ENCODE assay signal across 20 cellular contexts in the genomic region with DNA sequence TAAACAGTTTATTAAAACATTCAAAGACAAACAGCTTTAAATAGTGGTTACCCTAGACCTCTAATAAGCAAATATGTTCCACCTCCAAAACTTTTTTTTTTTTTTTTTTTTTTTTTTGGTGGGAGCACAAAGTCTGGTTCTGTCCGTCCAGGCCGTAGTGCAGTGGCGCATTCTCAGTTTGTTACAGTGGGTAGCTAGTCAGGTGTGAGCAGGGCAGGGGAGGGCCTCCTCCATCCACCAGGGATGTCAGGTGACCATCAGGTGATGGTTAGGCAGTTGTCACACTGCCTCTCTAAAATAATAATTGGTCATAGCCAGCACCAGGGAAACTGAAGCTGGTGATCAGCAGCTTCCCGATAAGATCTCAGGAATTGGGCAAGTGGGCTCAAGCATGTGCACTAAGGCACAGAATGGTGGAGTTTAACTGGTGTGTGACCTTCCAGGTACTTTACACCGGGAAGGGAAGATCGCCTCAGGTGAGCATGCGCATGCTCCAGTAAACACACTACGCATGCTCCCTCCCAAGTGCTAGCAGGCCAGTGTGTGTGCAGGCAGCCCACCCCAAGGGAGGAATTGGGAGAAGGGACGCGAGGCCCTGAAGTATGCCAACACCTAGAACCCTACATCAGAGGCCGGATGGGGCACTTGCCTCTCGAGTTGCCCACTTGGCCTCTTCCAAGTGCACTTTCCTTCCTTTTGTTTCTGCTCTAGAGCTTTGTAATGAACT. TPM values are rescaled to one million over a fixed set of nuclear protein-coding genes. Genes with fewer than 3 reads are reported as not detected.
DNase-seq lines count a peak whose midpoint lies in the region; ATAC-seq, FAIRE-seq and TF ChIP-seq lines count a peak whose summit lies in the region.
"Had no signal": no experiment of that assay in that cellular context is flagged by ENCODE, and none has a peak within 500 bp of the region (broad histone marks: within the 10 kb centered on the region; RNA-seq: fewer than 3 reads in every experiment).

No MANE protein-coding gene starts in this region.

- TF ChIP-seq CTCF in HepG2 (CRISPR knock-in tag; IDR thresholded peaks at IDR 0.05) (no peak), right lobe of liver (IDR thresholded peaks at IDR 0.05) (no peak), thyroid gland (IDR thresholded peaks at IDR 0.05) (no peak)

- no peak overlapping the region for H3K4me3 ChIP-seq in HepG2 (replicated peaks in 1 of 3; ENCODE audit: insufficient read depth in 1 of 3, low read depth in 2 of 3, low read length in 3 of 3)
- no peak overlapping the region for H3K4me3 ChIP-seq in right lobe of liver
- H3K4me3 ChIP-seq in thyroid gland (replicated peaks in 1 of 3): no peak overlapping the region

- H3K36me3 Mint-ChIP-seq in activated T-helper 17 cell treated with anti-CD3 and anti-CD28 coated beads, Interleukin-2, amount 50 U/mL, for 72 hours (ENCODE audit: low read depth): peaks cover 36% of the 10 kb centered on the region
- H3K36me3 Mint-ChIP-seq in activated CD8-positive, alpha-beta T cell treated with anti-CD3 and anti-CD28 coated beads, Interleukin-2, amount 10 ng/mL, durations not matched to agents 7 days and 5 days (ENCODE audit: low read depth): peaks cover 28% of the 10 kb centered on the region

- TF ChIP-seq EP300 in HepG2 (IDR thresholded peaks at IDR 0.05; ENCODE audit: low read depth in 2 of 2, low read length in 2 of 2): no peak
- no peak for TF ChIP-seq EP300 in HepG2 (CRISPR knock-in tag; IDR thresholded peaks at IDR 0.05; ENCODE audit: borderline replicate concordance)

- intact Hi-C loops in HepG2 (cut with micrococcal nuclease; ENCODE audit: unreplicated experiment) (no loop called here), right lobe of liver (cut with DNase I) (no loop called here), sciatic nerve (cut with DNase I) (no loop called here), thyroid gland (cut with DNase I) (no loop called here)

- no peaks in the 10 kb centered on the region for H4K20me1 ChIP-seq in HepG2 (ENCODE audit: insufficient read depth, low read length)

- H3K9me3 ChIP-seq in HepG2 (ENCODE audit: low read length) (no peaks in the 10 kb centered on the region), right lobe of liver (no peaks in the 10 kb centered on the region), thyroid gland (no peaks in the 10 kb centered on the region)

- no peak for TF ChIP-seq RAD21 in HepG2 (CRISPR knock-in tag; IDR thresholded peaks at IDR 0.05)

- no peaks in the 10 kb centered on the region for H3K79me2 ChIP-seq in HepG2 (ENCODE audit: insufficient read depth, low read length)

- H3K36me3 ChIP-seq in HepG2 (replicated peaks in 1 of 2; ENCODE audit: control insufficient read depth in 1 of 2, insufficient read depth in 2 of 2, low read length in 2 of 2) (peaks cover 9 to 26% of the 10 kb centered on the region in 2 experiments; a peak in 4 of 5 replicates), right lobe of liver (peaks cover 0 to 15% (median 6%) of the 10 kb centered on the region in 4 donors), thyroid gland (peaks cover 7 to 13% of the 10 kb centered on the region in 2 donors)

- peaks cover 10% of the 10 kb centered on the region for H3K4me1 Mint-ChIP-seq in activated T-helper 17 cell treated with anti-CD3 and anti-CD28 coated beads, Interleukin-2, amount 50 U/mL, for 72 hours
- peaks cover 3% of the 10 kb centered on the region for H3K4me1 Mint-ChIP-seq in activated CD8-positive, alpha-beta T cell treated with anti-CD3 and anti-CD28 coated beads, Interleukin-2, amount 10 ng/mL, durations not matched to agents 7 days and 5 days (ENCODE audit: low read depth)

- no peak for ATAC-seq in HepG2
- no peak for ATAC-seq in right lobe of liver
- ATAC-seq in activated T-helper 17 cell treated with anti-CD3 and anti-CD28 coated beads, Interleukin-2, amount 50 U/mL, for 72 hours (replicated peaks): no peak
- ATAC-seq in sciatic nerve: no peak
- ATAC-seq in HG02852 (IDR thresholded peaks at IDR 0.05; ENCODE audit: unreplicated experiment): no peak
- no peak for ATAC-seq in activated CD8-positive, alpha-beta T cell treated with anti-CD3 and anti-CD28 coated beads, Interleukin-2, amount 10 ng/mL, durations not matched to agents 7 days and 5 days

- POLR2A ChIA-PET in HepG2 (lab: Yijun Ruan, JAX): interaction anchor here (0.6 to 1.4 kb wide), 2 partner anchors 27 to 64 kb away, joined by 3 to 5 read pairs; partner anchors contain the start of genes SH3BP2 and TNIP2
- POLR2A ChIA-PET in activated CD8-positive, alpha-beta T cell treated with anti-CD3 and anti-CD28 coated beads, Interleukin-2, amount 10 ng/mL, durations not matched to agents 7 days and 5 days (lab: Charles Lee): no interaction called here

- no peaks in the 10 kb centered on the region for H3K27me3 Mint-ChIP-seq in activated T-helper 17 cell treated with anti-CD3 and anti-CD28 coated beads, Interleukin-2, amount 50 U/mL, for 72 hours
- H3K27me3 Mint-ChIP-seq in activated CD8-positive, alpha-beta T cell treated with anti-CD3 and anti-CD28 coated beads, Interleukin-2, amount 10 ng/mL, durations not matched to agents 7 days and 5 days (ENCODE audit: low read depth): no peaks in the 10 kb centered on the region

- WGBS in HepG2 (ENCODE audit: low lambda C conversion rate): over 99% methylated on average over 10 of the region's 12 CpGs
- WGBS in right lobe of liver (ENCODE audit: insufficient coverage, low coverage, low lambda C conversion rate, missing lambda C conversion rate): 90% methylated on average over 6 of the region's 12 CpGs
- WGBS in thyroid gland, 2 donors: 62 to 93% methylated on average over 11 to 12 of the region's 12 CpGs

- H3K27ac Mint-ChIP-seq in activated T-helper 17 cell treated with anti-CD3 and anti-CD28 coated beads, Interleukin-2, amount 50 U/mL, for 72 hours: peak overlapping the region; percentile 66
- no peak overlapping the region for H3K27ac Mint-ChIP-seq in activated CD8-positive, alpha-beta T cell treated with anti-CD3 and anti-CD28 coated beads, Interleukin-2, amount 10 ng/mL, durations not matched to agents 7 days and 5 days
- H3K27ac Mint-ChIP-seq: HFFc6 had no signal

- no peaks in the 10 kb centered on the region for H3K27me3 ChIP-seq in HepG2 (ENCODE audit: control insufficient read depth in 1 of 2, insufficient read depth in 2 of 2, low read length in 2 of 2)
- no peaks in the 10 kb centered on the region for H3K27me3 ChIP-seq in right lobe of liver
- H3K27me3 ChIP-seq in thyroid gland: no peaks in the 10 kb centered on the region

- H3K4me3 Mint-ChIP-seq in activated T-helper 17 cell treated with anti-CD3 and anti-CD28 coated beads, Interleukin-2, amount 50 U/mL, for 72 hours: no peak overlapping the region
- no peak overlapping the region for H3K4me3 Mint-ChIP-seq in activated CD8-positive, alpha-beta T cell treated with anti-CD3 and anti-CD28 coated beads, Interleukin-2, amount 10 ng/mL, durations not matched to agents 7 days and 5 days
- H3K4me3 Mint-ChIP-seq: CD14-positive monocyte, HFFc6 had no signal

- BruUV-seq in HepG2 (replicated peaks; lab: Mats Ljungman, UMichigan): no TSS peak

- FAIRE-seq in HepG2 (lab: Jason Lieb, UNC): no peak

- no peak overlapping the region for H3K9ac ChIP-seq in HepG2 (ENCODE audit: insufficient read depth, low read depth, low read length)

- no peak overlapping the region for H3K27ac ChIP-seq in HepG2 (ENCODE audit: extremely low read length, insufficient read depth, low read length)
- no peak overlapping the region for H3K27ac ChIP-seq in right lobe of liver
- H3K27ac ChIP-seq in thyroid gland: peak overlapping the region in 1 of 3 donors; percentile 42
- H3K27ac ChIP-seq: RWPE1 had no signal

- no peak overlapping the region for H3K4me2 ChIP-seq in HepG2 (ENCODE audit: low read depth, low read length)

- H3K9me3 Mint-ChIP-seq in activated T-helper 17 cell treated with anti-CD3 and anti-CD28 coated beads, Interleukin-2, amount 50 U/mL, for 72 hours: no peaks in the 10 kb centered on the region
- H3K9me3 Mint-ChIP-seq in activated CD8-positive, alpha-beta T cell treated with anti-CD3 and anti-CD28 coated beads, Interleukin-2, amount 10 ng/mL, durations not matched to agents 7 days and 5 days (ENCODE audit: insufficient read depth): no peaks in the 10 kb centered on the region
- H3K9me3 Mint-ChIP-seq: CD14-positive monocyte, HFFc6 had no signal

- H2AFZ ChIP-seq in HepG2 (ENCODE audit: low read length): no peak overlapping the region

- in situ Hi-C loops in HepG2 (cut with HindIII; ENCODE audit: extremely low pct_ligation_motif_present, low pct_unique_long_range_greater_than_20kb): no loop called here

- DNase-seq in HepG2 (ENCODE audit: low spot score) (no peak), right lobe of liver (no peak), sciatic nerve (ENCODE audit: low spot score) (peak; percentile 36), thyroid gland (peak; percentile 57 to 77), NCI-H1417 treated with DMSO at 0.1 percent for 48 hours (lab: John Stamatoyannopoulos, UW) (no peak)
- no peak for DNase-seq in activated CD8-positive, alpha-beta T cell treated with anti-CD3 and anti-CD28 coated beads, Interleukin-2, amount 10 ng/mL, durations not matched to agents 7 days and 5 days
- DNase-seq: DMS79 treated with DMSO at 0.1 percent for 48 hours, H7, HFFc6, KG1, NCI-H1092 treated with DMSO at 0.1 percent for 48 hours, NCI-H146, NCI-H226, NCI-H510A treated with DMSO at 0.1 percent for 48 hours, NCI-H748 treated with DMSO at 0.1 percent for 48 hours, SIG-M5 had no signal

- H3K4me1 ChIP-seq in HepG2 (ENCODE audit: insufficient read depth, low read length): peaks cover 17% of the 10 kb centered on the region
- H3K4me1 ChIP-seq in right lobe of liver: no peaks in the 10 kb centered on the region
- peaks cover 0 to 9% of the 10 kb centered on the region in 2 donors for H3K4me1 ChIP-seq in thyroid gland

- CTCF ChIA-PET in HepG2 (lab: Yijun Ruan, JAX; ENCODE audit: low intra/inter-chr PET ratio, low total read pairs): no interaction called here
- CTCF ChIA-PET in activated CD8-positive, alpha-beta T cell treated with anti-CD3 and anti-CD28 coated beads, Interleukin-2, amount 10 ng/mL, durations not matched to agents 7 days and 5 days (lab: Charles Lee): no interaction called here

- no peak for TF ChIP-seq POLR2A in HepG2 (IDR thresholded peaks at IDR 0.05; ENCODE audit: insufficient read depth in 1 of 2, low read depth in 2 of 2, low read length in 2 of 2)
- TF ChIP-seq POLR2A in right lobe of liver (IDR thresholded peaks at IDR 0.05): no peak
- no peak for TF ChIP-seq POLR2A in thyroid gland (IDR thresholded peaks at IDR 0.05)

RNA-seq across cellular contexts. Expression of gene TNIP2, which starts 27.2 kb away (rescaled TPM):
- total RNA-seq in HepG2 (2016; rRNA removed; fragmentation: Illumina TruSeq; extraction: Trizol) (28.5 and 38.0 TPM in 2 replicates), right lobe of liver (10 to 100 TPM in 5 of 6 experiments, 1 to 10 TPM in 1; 9.7 to 40.6 (median 18.8) TPM), sciatic nerve (34.9 TPM), thyroid gland (10 to 100 TPM; 44.7 to 65.4 (median 52.2) TPM)
- total RNA-seq in HepG2 (2016; cell fraction: cytosol; rRNA removed; fragmentation: Illumina TruSeq; extraction: Trizol; ENCODE audit: low read depth): 51.3 and 56.9 TPM in 2 replicates
- 23.8 and 37.4 TPM in 2 replicates for total RNA-seq in HepG2 (2016; cell fraction: insoluble cytoplasmic fraction; rRNA removed; fragmentation: Illumina TruSeq; extraction: Trizol)
- 75.6 and 77.4 TPM in 2 replicates for total RNA-seq in HepG2 (2016; cell fraction: membrane; rRNA removed; fragmentation: Illumina TruSeq; extraction: Trizol)
- 22.8 and 24.6 TPM in 2 replicates for total RNA-seq in HepG2 (2016; cell fraction: nucleus; rRNA removed; fragmentation: Illumina TruSeq; extraction: Trizol)
- 25.6 and 30.1 TPM in 2 replicates for polyA plus RNA-seq in HepG2 (2011; rRNA removed)
- polyA plus RNA-seq in HepG2 (2011; cell fraction: cytosol; rRNA removed): 24.2 and 29.8 TPM in 2 replicates
- 85.8 and 92.8 TPM in 2 replicates for polyA plus RNA-seq in HepG2 (2011; cell fraction: nucleus; rRNA removed)
- polyA plus RNA-seq in HepG2 (2012): 14.3 and 23.5 TPM in 2 replicates
- 52.0 and 56.1 TPM in 2 replicates for polyA plus RNA-seq in HepG2 (2016; cell fraction: cytosol; fragmentation: Illumina TruSeq; extraction: Trizol; ENCODE audit: low read depth)
- 25.2 and 28.5 TPM in 2 replicates for polyA plus RNA-seq in HepG2 (2016; cell fraction: insoluble cytoplasmic fraction; fragmentation: Illumina TruSeq; extraction: Trizol; ENCODE audit: low read depth)
- 60.4 and 61.0 TPM in 2 replicates for polyA plus RNA-seq in HepG2 (2016; cell fraction: membrane; fragmentation: Illumina TruSeq; extraction: Trizol; ENCODE audit: low read depth)
- 46.5 and 50.4 TPM in 2 replicates for polyA plus RNA-seq in HepG2 (2016; cell fraction: nucleus; fragmentation: Illumina TruSeq; extraction: Trizol; ENCODE audit: insufficient read depth, low read depth)
- 10.0 and 18.7 TPM in 2 replicates for polyA minus RNA-seq in HepG2 (2011; rRNA and poly(A)+ RNA removed; ENCODE audit: low replicate concordance)
- 8.1 and 8.4 TPM in 2 replicates for polyA minus RNA-seq in HepG2 (2011; cell fraction: cytosol; rRNA and poly(A)+ RNA removed)
- polyA minus RNA-seq in HepG2 (2011; cell fraction: nucleus; rRNA and poly(A)+ RNA removed): 18.6 and 22.9 TPM in 2 replicates
- total RNA-seq in activated T-helper 17 cell treated with anti-CD3 and anti-CD28 coated beads, Interleukin-2, amount 50 U/mL, for 72 hours: 100 to 1,000 TPM in 1 of 2 donors, 10 to 100 TPM in 1; 80.1 to 110 TPM
- 10 to 100 TPM; 42.3 to 44.3 TPM for total RNA-seq in activated CD8-positive, alpha-beta T cell treated with anti-CD3 and anti-CD28 coated beads, Interleukin-2, amount 10 ng/mL, durations not matched to agents 7 days and 5 days

Comparison
In these comparisons a context has a peak if more than half of its experiments do, and no peak if none do; other contexts are left out.
1. DNase-seq: peak in sciatic nerve (single experiment) and thyroid gland (2 of 2); none in HepG2 (single experiment), right lobe of liver (0 of 3), NCI-H1417 treated with DMSO at 0.1 percent for 48 hours (single experiment) and activated CD8-positive, alpha-beta T cell treated with anti-CD3 and anti-CD28 coated beads, Interleukin-2, amount 10 ng/mL, durations not matched to agents 7 days and 5 days (single experiment).